10 cellular contexts compared by ENCODE assay signal in genomic region chr4:183602444-183603102, GRCh38. TPM values are rescaled to one million over a fixed set of nuclear protein-coding genes. Genes with fewer than 3 reads are reported as not detected.
DNase-seq lines count a peak whose midpoint lies in the region; ATAC-seq and TF ChIP-seq lines count a peak whose summit lies in the region.
"Had no signal": no experiment of that assay in that cellular context is flagged by ENCODE, and none has a peak within 500 bp of the region (broad histone marks: within the 10 kb centered on the region; RNA-seq: fewer than 3 reads in every experiment).

No MANE protein-coding gene starts in this region.

- no peak for TF ChIP-seq POLR2A in body of pancreas (IDR thresholded peaks at IDR 0.05)

- H3K4me1 ChIP-seq in body of pancreas = peaks cover 13% of the 10 kb centered on the region
- H3K4me1 ChIP-seq in lower lobe of right lung = no peaks in the 10 kb centered on the region
- H3K4me1 ChIP-seq in colonic mucosa = no peaks in the 10 kb centered on the region

- no peaks in the 10 kb centered on the region for H3K9me3 ChIP-seq in body of pancreas
- no peaks in the 10 kb centered on the region for H3K9me3 ChIP-seq in lower lobe of right lung
- no peaks in the 10 kb centered on the region for H3K9me3 ChIP-seq in colonic mucosa

- ATAC-seq in body of pancreas (peak; percentile 50), lower lobe of right lung (peak in 1 of 2 donors; percentile 68), HG02973 (IDR thresholded peaks at IDR 0.05; ENCODE audit: unreplicated experiment) (no peak), HG03571 (IDR thresholded peaks at IDR 0.05; ENCODE audit: unreplicated experiment) (no peak)

- 60 to 63% methylated on average over 6 of the region's 6 CpGs for WGBS in body of pancreas, 2 donors

- in situ Hi-C loops in GM13977 (cut with MboI; ENCODE audit: low pct_unique_long_range_greater_than_20kb, low sequenced_read_pairs, unreplicated experiment) = no loop called here

- no peak overlapping the region for H3K9ac ChIP-seq in colonic mucosa (ENCODE audit: low read depth in 2 of 2, low read length in 2 of 2)

- H3K27ac ChIP-seq in body of pancreas = no peak overlapping the region
- H3K27ac ChIP-seq in lower lobe of right lung = no peak overlapping the region
- no peak overlapping the region for H3K27ac ChIP-seq in colonic mucosa

- no peaks in the 10 kb centered on the region for H3K36me3 ChIP-seq in body of pancreas (replicated peaks in 1 of 2; ENCODE audit: insufficient read depth in 1 of 2, low read depth in 2 of 2)
- no peaks in the 10 kb centered on the region for H3K36me3 ChIP-seq in lower lobe of right lung
- no peaks in the 10 kb centered on the region for H3K36me3 ChIP-seq in colonic mucosa

- peak; percentile 48 for TF ChIP-seq CTCF in AG09309 (IDR thresholded peaks at IDR 0.05; ENCODE audit: control insufficient read depth, insufficient read depth, low read depth, low read length, missing control alignments)
- peak; percentile 31 for TF ChIP-seq CTCF in GM13977 (IDR thresholded peaks at IDR 0.05; ENCODE audit: extremely low read depth, insufficient read depth, missing control alignments)
- peak in 5 of 7 experiments; percentile 17 to 54 (median 50) for TF ChIP-seq CTCF in body of pancreas (IDR thresholded peaks at IDR 0.05)
- TF ChIP-seq CTCF in lower lobe of right lung (IDR thresholded peaks at IDR 0.05) = peak; percentile 33
- TF ChIP-seq CTCF in colonic mucosa (IDR thresholded peaks at IDR 0.05) = no peak

- H3K4me3 ChIP-seq in AG09309 (ENCODE audit: control insufficient read depth, low read depth, low read length) (no peak overlapping the region), body of pancreas (no peak overlapping the region), lower lobe of right lung (no peak overlapping the region), colonic mucosa (no peak overlapping the region)

- intact Hi-C loops in body of pancreas (cut with DNase I) = no loop called here
- intact Hi-C loops in lower lobe of right lung (cut with DNase I) = no loop called here
- intact Hi-C loops in colonic mucosa (cut with DNase I) = loop anchor here (5.0 kb wide), 1 partner anchor 130 kb away; no protein-coding TSS in a partner anchor

- H3K27me3 ChIP-seq in body of pancreas (no peaks in the 10 kb centered on the region), lower lobe of right lung (ENCODE audit: low read depth) (no peaks in the 10 kb centered on the region), colonic mucosa (no peaks in the 10 kb centered on the region)

- DNase-seq in AG09309 (ENCODE audit: low read depth) (no peak), GM13977 (ENCODE audit: low spot score) (no peak), body of pancreas (no peak), lower lobe of right lung (no peak), colonic mucosa (no peak), germinal center (ENCODE audit: low spot score) (no peak)
- DNase-seq: activated CD4-positive, alpha-beta memory T cell treated with anti-CD3 and anti-CD28 coated beads for 36 hours; NCI-H446 treated with DMSO at 0.1 percent for 48 hours had no signal

RNA-seq across cellular contexts. Expression of gene RWDD4, which starts 56.4 kb away (rescaled TPM):
- 10 to 100 TPM; 15.2 to 23.3 TPM for total RNA-seq in body of pancreas
- 16.2 TPM for total RNA-seq in lower lobe of right lung
- total RNA-seq in colonic mucosa = 10 to 100 TPM; 17.1 to 19.3 TPM

RNA-seq across cellular contexts. Expression of gene TRAPPC11, which starts 56.5 kb away (rescaled TPM):
- 100 to 1,000 TPM in 1 of 2 donors, 10 to 100 TPM in 1; 22.6 to 107 TPM for total RNA-seq in body of pancreas
- total RNA-seq in lower lobe of right lung = 38.6 TPM
- 10 to 100 TPM; 25.2 to 29.2 TPM for total RNA-seq in colonic mucosa
